36 cellular contexts compared by ENCODE assay signal in genomic region chr6:46208303-46208702, GRCh38. TPM values are rescaled to one million over a fixed set of nuclear protein-coding genes. Genes with fewer than 3 reads are reported as not detected.
"Had no signal": no experiment of that assay in that cellular context is flagged by ENCODE, and none has a peak within 500 bp of the region (broad histone marks: within the 10 kb centered on the region; RNA-seq: fewer than 3 reads in every experiment).

No MANE protein-coding gene starts in this region.

- ATAC-seq: activated CD4-positive, CD25-positive, alpha-beta regulatory T cell treated with anti-CD3 and anti-CD28 coated beads, Interleukin-2, amount 50 U/mL, for 24 hours; activated CD8-positive, alpha-beta memory T cell treated with anti-CD3 and anti-CD28 coated beads, Interleukin-2, amount 10 ng/mL, durations not matched to agents 7 days and 5 days; activated CD8-positive, alpha-beta T cell treated with anti-CD3 and anti-CD28 coated beads, Interleukin-2, amount 10 ng/mL, durations not matched to agents 7 days and 5 days; activated naive CD8-positive, alpha-beta T cell treated with anti-CD3 and anti-CD28 coated beads, Interleukin-2, amount 50 U/mL, for 24 hours; activated T-cell treated with anti-CD3 and anti-CD28 coated beads, Interleukin-2, amount 50 U/mL, for 4 hours had no signal

- H3K36me3 Mint-ChIP-seq: activated CD8-positive, alpha-beta memory T cell treated with anti-CD3 and anti-CD28 coated beads, Interleukin-2, amount 10 ng/mL, durations not matched to agents 7 days and 5 days; activated naive CD4-positive, alpha-beta T cell treated with anti-CD3 and anti-CD28 coated beads, Interleukin-2, amount 10 ng/mL, durations not matched to agents 7 days and 5 days; activated naive CD4-positive, alpha-beta T cell treated with anti-CD3 and anti-CD28 coated beads, Interleukin-2, amount 50 U/mL, for 24 hours; activated naive CD8-positive, alpha-beta T cell; activated naive CD8-positive, alpha-beta T cell treated with anti-CD3 and anti-CD28 coated beads, Interleukin-2, amount 10 ng/mL, durations not matched to agents 7 days and 5 days; brain had no signal

- H3K9me3 ChIP-seq: ascending aorta had no signal

- H3K4me3 ChIP-seq: ascending aorta, cardiac muscle cell had no signal

- H3K27me3 ChIP-seq: ascending aorta, cardiac muscle cell had no signal

- H3K36me3 ChIP-seq: ascending aorta, cardiac muscle cell had no signal

- H3K27ac Mint-ChIP-seq: activated B cell treated with CpG ODN at 0.5 μM for 24 hours; activated CD4-positive, alpha-beta memory T cell treated with anti-CD3 and anti-CD28 coated beads, Interleukin-2, amount 10 ng/mL, durations not matched to agents 7 days and 5 days; activated CD4-positive, alpha-beta T cell treated with anti-CD3 and anti-CD28 coated beads, Interleukin-2, amount 10 ng/mL, durations not matched to agents 24 days and 14 days; activated CD8-positive, alpha-beta memory T cell treated with anti-CD3 and anti-CD28 coated beads, Interleukin-2, amount 10 ng/mL, durations not matched to agents 7 days and 5 days; activated CD8-positive, alpha-beta T cell treated with anti-CD3 and anti-CD28 coated beads, Interleukin-2, amount 10 ng/mL, durations not matched to agents 7 days and 5 days; activated naive CD4-positive, alpha-beta T cell treated with anti-CD3 and anti-CD28 coated beads, Interleukin-2, amount 10 ng/mL, durations not matched to agents 7 days and 5 days; activated naive CD4-positive, alpha-beta T cell treated with anti-CD3 and anti-CD28 coated beads, Interleukin-2, amount 50 U/mL, for 24 hours; activated naive CD8-positive, alpha-beta T cell; activated naive CD8-positive, alpha-beta T cell treated with anti-CD3 and anti-CD28 coated beads, Interleukin-2, amount 10 ng/mL, durations not matched to agents 7 days and 5 days; activated naive CD8-positive, alpha-beta T cell treated with anti-CD3 and anti-CD28 coated beads, Interleukin-2, amount 50 U/mL, for 24 hours; brain; T-helper 1 cell treated with Interleukin-12 subunit alpha and Interleukin-12 subunit beta and Interleukin-4 antibody, amounts not matched to agents 30 μg/mL and 1 μg/mL, for 36 hours; T-helper 2 cell treated with Interferon-gamma antibody and Interleukin-4, amounts not matched to agents 5 μg/mL and 100 μg/mL, for 36 hours had no signal

- DNase-seq: activated B cell treated with CpG ODN at 0.5 μM for 24 hours; activated CD4-positive, alpha-beta memory T cell treated with anti-CD3 and anti-CD28 coated beads, Interleukin-2, amount 10 ng/mL, durations not matched to agents 7 days and 5 days; activated CD4-positive, alpha-beta T cell treated with anti-CD3 and anti-CD28 coated beads for 1 hour; activated CD4-positive, alpha-beta T cell treated with anti-CD3 and anti-CD28 coated beads for 4 hours; activated CD4-positive, alpha-beta T cell treated with anti-CD3 and anti-CD28 coated beads, Interleukin-2, amount 10 ng/mL, durations not matched to agents 24 days and 14 days; activated CD4-positive, alpha-beta T cell treated with anti-CD3 and anti-CD28 coated beads, Interleukin-2, amount 50 U/mL, for 1 hour; activated CD4-positive, alpha-beta T cell treated with anti-CD3 and anti-CD28 coated beads, Interleukin-2, amount 50 U/mL, for 4 hours; activated CD8-positive, alpha-beta memory T cell treated with anti-CD3 and anti-CD28 coated beads for 24 hours; activated CD8-positive, alpha-beta memory T cell treated with anti-CD3 and anti-CD28 coated beads, Interleukin-2, amount 10 ng/mL, durations not matched to agents 7 days and 5 days; activated CD8-positive, alpha-beta memory T cell treated with anti-CD3 and anti-CD28 coated beads, Interleukin-2, amount 50 U/mL, for 48 hours; activated CD8-positive, alpha-beta T cell treated with anti-CD3 and anti-CD28 coated beads, Interleukin-2, amount 10 ng/mL, durations not matched to agents 7 days and 5 days; activated effector memory CD4-positive, alpha-beta T cell treated with anti-CD3 and anti-CD28 coated beads, Interleukin-2, amount 50 U/mL, for 16 hours; activated gamma-delta T cell treated with Interleukin-2 at 50 U/mL for 16 hours; activated naive CD4-positive, alpha-beta T cell; activated naive CD4-positive, alpha-beta T cell treated with anti-CD3 and anti-CD28 coated beads, Interleukin-2, amount 10 ng/mL, durations not matched to agents 7 days and 5 days; activated naive CD8-positive, alpha-beta T cell treated with anti-CD3 and anti-CD28 coated beads, Interleukin-2, amount 10 ng/mL, durations not matched to agents 7 days and 5 days; activated naive CD8-positive, alpha-beta T cell treated with anti-CD3 and anti-CD28 coated beads, Interleukin-2, amount 50 U/mL, for 24 hours; activated T-cell treated with anti-CD3 and anti-CD28 coated beads, Interleukin-2, amount 50 U/mL, for 4 hours; amygdala; anterior cingulate cortex; caudate nucleus; cerebellar nuclear complex; SW 1271; T-helper 1 cell; T-helper 2 cell; T-helper 9 cell had no signal

- H3K27me3 Mint-ChIP-seq: activated B cell treated with CpG ODN at 0.5 μM for 24 hours; activated CD8-positive, alpha-beta memory T cell treated with anti-CD3 and anti-CD28 coated beads, Interleukin-2, amount 10 ng/mL, durations not matched to agents 7 days and 5 days; brain; central memory CD8-positive, alpha-beta T cell had no signal

- H3K4me1 Mint-ChIP-seq: activated B cell treated with CpG ODN at 0.5 μM for 24 hours; activated CD4-positive, alpha-beta memory T cell treated with anti-CD3 and anti-CD28 coated beads, Interleukin-2, amount 10 ng/mL, durations not matched to agents 7 days and 5 days; activated CD4-positive, alpha-beta T cell treated with anti-CD3 and anti-CD28 coated beads, Interleukin-2, amount 10 ng/mL, durations not matched to agents 24 days and 14 days; activated CD8-positive, alpha-beta memory T cell treated with anti-CD3 and anti-CD28 coated beads, Interleukin-2, amount 10 ng/mL, durations not matched to agents 7 days and 5 days; activated naive CD4-positive, alpha-beta T cell treated with anti-CD3 and anti-CD28 coated beads, Interleukin-2, amount 10 ng/mL, durations not matched to agents 7 days and 5 days; activated naive CD4-positive, alpha-beta T cell treated with anti-CD3 and anti-CD28 coated beads, Interleukin-2, amount 50 U/mL, for 24 hours; activated naive CD8-positive, alpha-beta T cell treated with anti-CD3 and anti-CD28 coated beads, Interleukin-2, amount 10 ng/mL, durations not matched to agents 7 days and 5 days; central memory CD8-positive, alpha-beta T cell had no signal

- H3K27ac ChIP-seq: ascending aorta, cardiac muscle cell, VCaP had no signal

- H3K4me1 ChIP-seq: ascending aorta had no signal

- H3K4me3 Mint-ChIP-seq: activated B cell treated with CpG ODN at 0.5 μM for 24 hours; activated CD4-positive, alpha-beta memory T cell treated with anti-CD3 and anti-CD28 coated beads, Interleukin-2, amount 10 ng/mL, durations not matched to agents 7 days and 5 days; activated CD4-positive, alpha-beta T cell treated with anti-CD3 and anti-CD28 coated beads, Interleukin-2, amount 10 ng/mL, durations not matched to agents 24 days and 14 days; activated CD8-positive, alpha-beta memory T cell treated with anti-CD3 and anti-CD28 coated beads, Interleukin-2, amount 10 ng/mL, durations not matched to agents 7 days and 5 days; activated CD8-positive, alpha-beta T cell treated with anti-CD3 and anti-CD28 coated beads, Interleukin-2, amount 10 ng/mL, durations not matched to agents 7 days and 5 days; activated naive CD4-positive, alpha-beta T cell treated with anti-CD3 and anti-CD28 coated beads, Interleukin-2, amount 10 ng/mL, durations not matched to agents 7 days and 5 days; activated naive CD4-positive, alpha-beta T cell treated with anti-CD3 and anti-CD28 coated beads, Interleukin-2, amount 50 U/mL, for 24 hours; activated naive CD8-positive, alpha-beta T cell; activated naive CD8-positive, alpha-beta T cell treated with anti-CD3 and anti-CD28 coated beads, Interleukin-2, amount 10 ng/mL, durations not matched to agents 7 days and 5 days; activated naive CD8-positive, alpha-beta T cell treated with anti-CD3 and anti-CD28 coated beads, Interleukin-2, amount 50 U/mL, for 24 hours; activated T-cell treated with anti-CD3 and anti-CD28 coated beads, Interleukin-2, amount 50 U/mL, for 4 hours; brain; central memory CD8-positive, alpha-beta T cell; T-helper 1 cell treated with Interleukin-12 subunit alpha and Interleukin-12 subunit beta and Interleukin-4 antibody, amounts not matched to agents 30 μg/mL and 1 μg/mL, for 36 hours; T-helper 2 cell treated with Interferon-gamma antibody and Interleukin-4, amounts not matched to agents 5 μg/mL and 100 μg/mL, for 36 hours had no signal

- H3K9me3 Mint-ChIP-seq: activated CD4-positive, alpha-beta T cell treated with anti-CD3 and anti-CD28 coated beads, Interleukin-2, amount 10 ng/mL, durations not matched to agents 24 days and 14 days; activated naive CD4-positive, alpha-beta T cell treated with anti-CD3 and anti-CD28 coated beads, Interleukin-2, amount 10 ng/mL, durations not matched to agents 7 days and 5 days; activated naive CD4-positive, alpha-beta T cell treated with anti-CD3 and anti-CD28 coated beads, Interleukin-2, amount 50 U/mL, for 24 hours; activated naive CD8-positive, alpha-beta T cell treated with anti-CD3 and anti-CD28 coated beads, Interleukin-2, amount 10 ng/mL, durations not matched to agents 7 days and 5 days; activated naive CD8-positive, alpha-beta T cell treated with anti-CD3 and anti-CD28 coated beads, Interleukin-2, amount 50 U/mL, for 24 hours; central memory CD8-positive, alpha-beta T cell; T-helper 1 cell treated with Interleukin-12 subunit alpha and Interleukin-12 subunit beta and Interleukin-4 antibody, amounts not matched to agents 30 μg/mL and 1 μg/mL, for 36 hours; T-helper 2 cell treated with Interferon-gamma antibody and Interleukin-4, amounts not matched to agents 5 μg/mL and 100 μg/mL, for 36 hours had no signal

RNA-seq across cellular contexts. Expression of gene ENPP5, which starts 37.5 kb away (rescaled TPM):
- total RNA-seq: activated CD4-positive, alpha-beta memory T cell treated with anti-CD3 and anti-CD28 coated beads, Interleukin-2, amount 10 ng/mL, durations not matched to agents 7 days and 5 days; activated CD4-positive, alpha-beta T cell treated with anti-CD3 and anti-CD28 coated beads, Interleukin-2, amount 10 ng/mL, durations not matched to agents 24 days and 14 days; activated CD8-positive, alpha-beta T cell treated with anti-CD3 and anti-CD28 coated beads, Interleukin-2, amount 10 ng/mL, durations not matched to agents 7 days and 5 days; activated T-cell treated with anti-CD3 and anti-CD28 coated beads, Interleukin-2, amount 50 U/mL, for 4 hours had no signal
